In genomic region chr7:134901389-134902020, GRCh38 we compare ENCODE assay signal across 1 cellular context.
TF ChIP-seq lines count a peak whose summit lies in the region.

No MANE protein-coding gene starts in this region.

TF ChIP-seq in HepG2, 621 proteins besides CTCF, POLR2A, EP300 and RAD21 (continued from another document and continues in another):
- TF ChIP-seq KIAA2018 (CRISPR knock-in tag; IDR thresholded peaks at IDR 0.05; ENCODE audit: borderline replicate concordance) (no peak), FOXA3 (CRISPR knock-in tag; IDR thresholded peaks at IDR 0.05) (peak; percentile 87), RFX3 (CRISPR knock-in tag; IDR thresholded peaks at IDR 0.05) (no peak), SAP130 (CRISPR knock-in tag; IDR thresholded peaks at IDR 0.05; ENCODE audit: low read depth) (peak; percentile 79), ZMYM4 (CRISPR knock-in tag; IDR thresholded peaks at IDR 0.05) (peak; percentile 61), PRDM4 (CRISPR knock-in tag; IDR thresholded peaks at IDR 0.05; ENCODE audit: borderline replicate concordance) (0 out of 2 replicates have a peak, but pooled peaks have one; percentile 9), ZNF180 (CRISPR knock-in tag; IDR thresholded peaks at IDR 0.05; ENCODE audit: borderline replicate concordance, low read depth) (no peak), ZNF282 (IDR thresholded peaks at IDR 0.05; ENCODE audit: partially characterized antibody) (no peak), ZBTB21 (CRISPR knock-in tag; IDR thresholded peaks at IDR 0.05) (peak; percentile 89), ATF7 (IDR thresholded peaks at IDR 0.05) (peak; percentile 91), ATF7 (CRISPR knock-in tag; IDR thresholded peaks at IDR 0.05) (peak; percentile 94; the same call in 1 of the 2 replicates), NR2F2 (IDR thresholded peaks at IDR 0.05; ENCODE audit: borderline replicate concordance, low read depth) (peak; percentile 70; the same call in 1 of the 2 replicates), HNRNPK (IDR thresholded peaks at IDR 0.05; ENCODE audit: low read depth, low read length, poor library complexity, severe bottlenecking) (no peak), EHMT2 (IDR thresholded peaks at IDR 0.05; ENCODE audit: borderline replicate concordance, low read depth, low read length) (0 out of 2 replicates have a peak, but pooled peaks have one; percentile 32), MNT (IDR thresholded peaks at IDR 0.05) (no peak), MYNN (CRISPR knock-in tag; IDR thresholded peaks at IDR 0.05; ENCODE audit: low read depth) (no peak), MAZ (IDR thresholded peaks at IDR 0.05; ENCODE audit: borderline replicate concordance, low read depth, low read length) (no peak), MAZ (CRISPR knock-in tag; IDR thresholded peaks at IDR 0.05; ENCODE audit: low read depth) (no peak), ZNF484 (CRISPR knock-in tag; IDR thresholded peaks at IDR 0.05; ENCODE audit: borderline replicate concordance, low read depth) (no peak), MIXL1 (CRISPR knock-in tag; IDR thresholded peaks at IDR 0.05) (peak; percentile 91), ARHGAP35 (CRISPR knock-in tag; IDR thresholded peaks at IDR 0.05; ENCODE audit: borderline replicate concordance) (no peak), IRX3 (CRISPR knock-in tag; IDR thresholded peaks at IDR 0.05; ENCODE audit: borderline replicate concordance, low read depth) (peak; percentile 26; the same call in 1 of the 2 replicates), ZNF451 (CRISPR knock-in tag; IDR thresholded peaks at IDR 0.05) (no peak), FOSL1 (CRISPR knock-in tag; IDR thresholded peaks at IDR 0.05; ENCODE audit: borderline replicate concordance) (no peak), ZNF503 (CRISPR knock-in tag; IDR thresholded peaks at IDR 0.05) (no peak), GTF3A (CRISPR knock-in tag; conservative IDR thresholded peaks at IDR 0.05) (no peak), CEBPG (CRISPR knock-in tag; IDR thresholded peaks at IDR 0.05) (peak; percentile 67), ZNF660 (CRISPR knock-in tag; IDR thresholded peaks at IDR 0.05; ENCODE audit: borderline replicate concordance, low read depth) (no peak), ARNTL (CRISPR knock-in tag; IDR thresholded peaks at IDR 0.05) (no peak), GATA4 (IDR thresholded peaks at IDR 0.05; ENCODE audit: borderline replicate concordance, low read depth) (peak; percentile 47; the same call in 1 of the 2 replicates), MIER2 (CRISPR knock-in tag; IDR thresholded peaks at IDR 0.05) (no peak), ZNF362 (CRISPR knock-in tag; IDR thresholded peaks at IDR 0.05; ENCODE audit: borderline replicate concordance) (no peak), WIZ (CRISPR knock-in tag; IDR thresholded peaks at IDR 0.05) (no peak), ZNF382 (CRISPR knock-in tag; IDR thresholded peaks at IDR 0.05; ENCODE audit: borderline replicate concordance) (no peak), MAFG (CRISPR knock-in tag; IDR thresholded peaks at IDR 0.05) (no peak), BCLAF1 (IDR thresholded peaks at IDR 0.05) (no peak), NCOA5 (CRISPR knock-in tag; IDR thresholded peaks at IDR 0.05) (no peak), KDM2A (CRISPR knock-in tag; IDR thresholded peaks at IDR 0.05; ENCODE audit: borderline replicate concordance, low read depth) (no peak), ZNF724P (CRISPR knock-in tag; IDR thresholded peaks at IDR 0.05; ENCODE audit: borderline replicate concordance) (no peak), NR3C1 (CRISPR knock-in tag; IDR thresholded peaks at IDR 0.05) (no peak), SRY (CRISPR knock-in tag; IDR thresholded peaks at IDR 0.05) (no peak; the same call in 1 of the 2 replicates), ISX (CRISPR knock-in tag; conservative IDR thresholded peaks at IDR 0.05) (no peak), PLSCR1 (CRISPR knock-in tag; IDR thresholded peaks at IDR 0.05; ENCODE audit: borderline replicate concordance) (no peak)
